17 cellular contexts compared by ENCODE assay signal in the genomic region with DNA sequence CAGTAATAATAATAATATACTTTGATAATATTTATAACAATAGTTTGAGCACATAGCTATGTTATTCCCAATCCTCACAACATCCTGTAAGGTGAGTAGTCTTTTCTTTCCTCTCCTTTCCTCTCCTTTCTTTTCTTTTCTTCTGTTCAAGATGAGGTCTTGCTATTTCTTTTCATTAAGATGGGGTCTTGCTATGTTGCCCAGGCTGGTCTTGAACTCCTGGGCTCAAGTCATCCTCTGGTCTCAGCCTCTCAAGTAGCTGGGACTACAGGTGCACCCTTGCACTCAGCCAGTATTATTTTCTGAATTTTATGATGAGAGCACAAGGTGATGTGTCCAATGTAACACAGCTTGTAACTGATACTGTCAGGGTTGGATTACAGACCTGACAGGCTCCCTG.
"Had no signal": no experiment of that assay in that cellular context is flagged by ENCODE, and none has a peak within 500 bp of the region (broad histone marks: within the 10 kb centered on the region; RNA-seq: fewer than 3 reads in every experiment).

No MANE protein-coding gene starts in this region.

- H3K27ac ChIP-seq: dorsolateral prefrontal cortex, parathyroid adenoma, prostate gland, right lobe of liver, tibial artery, upper lobe of left lung, uterus had no signal

- H3K9me3 Mint-ChIP-seq: nephron progenitor cell; stimulated activated memory B cell treated with anti-CD40 and anti-IgM and Interleukin-4, amounts not matched to agents 10 μg/mL and 1 μg/mL and 100 μg/mL, for 72 hours; stimulated activated naive CD8-positive, alpha-beta T cell treated with anti-CD3 and anti-CD28 coated beads, Interleukin-15, Interleukin-2, amounts not matched to agents 100 ng/mL and 50 ng/mL, for 24 hours had no signal

- H3K27ac Mint-ChIP-seq: naive thymus-derived CD4-positive, alpha-beta T cell; nephron progenitor cell; stimulated activated memory B cell treated with anti-CD40 and anti-IgM and Interleukin-4, amounts not matched to agents 10 μg/mL and 1 μg/mL and 100 μg/mL, for 72 hours; stimulated activated naive CD8-positive, alpha-beta T cell treated with anti-CD3 and anti-CD28 coated beads, Interleukin-15, Interleukin-2, amounts not matched to agents 100 ng/mL and 50 ng/mL, for 24 hours had no signal

- H3K4me3 ChIP-seq: dorsolateral prefrontal cortex, prostate gland, right lobe of liver, tibial artery, upper lobe of left lung, uterus had no signal

- H3K4me1 ChIP-seq: parathyroid adenoma, prostate gland, right lobe of liver, uterus had no signal

- H3K27me3 Mint-ChIP-seq: stimulated activated memory B cell treated with anti-CD40 and anti-IgM and Interleukin-4, amounts not matched to agents 10 μg/mL and 1 μg/mL and 100 μg/mL, for 72 hours had no signal

- DNase-seq: dorsolateral prefrontal cortex; effector CD8-positive, alpha-beta T cell; foreskin melanocyte; head of caudate nucleus; hippocampal formation; left colon; naive thymus-derived CD4-positive, alpha-beta T cell; nephron progenitor cell; right lobe of liver; stimulated activated CD4-positive, alpha-beta T cell treated with anti-CD3 and anti-CD28 coated beads, Interleukin-4, amount 100 ng/mL, for 1 hour; tibial artery; upper lobe of left lung; uterus had no signal

- H3K9me3 ChIP-seq: prostate gland, right lobe of liver, tibial artery, upper lobe of left lung, uterus had no signal

- H3K36me3 ChIP-seq: prostate gland, right lobe of liver, tibial artery, upper lobe of left lung, uterus had no signal

- H3K36me3 Mint-ChIP-seq: naive thymus-derived CD4-positive, alpha-beta T cell; stimulated activated memory B cell treated with anti-CD40 and anti-IgM and Interleukin-4, amounts not matched to agents 10 μg/mL and 1 μg/mL and 100 μg/mL, for 72 hours had no signal

- H3K4me1 Mint-ChIP-seq: naive thymus-derived CD4-positive, alpha-beta T cell; stimulated activated memory B cell treated with anti-CD40 and anti-IgM and Interleukin-4, amounts not matched to agents 10 μg/mL and 1 μg/mL and 100 μg/mL, for 72 hours had no signal

- H3K4me3 Mint-ChIP-seq: naive thymus-derived CD4-positive, alpha-beta T cell; nephron progenitor cell; stimulated activated memory B cell treated with anti-CD40 and anti-IgM and Interleukin-4, amounts not matched to agents 10 μg/mL and 1 μg/mL and 100 μg/mL, for 72 hours; stimulated activated naive CD8-positive, alpha-beta T cell treated with anti-CD3 and anti-CD28 coated beads, Interleukin-15, Interleukin-2, amounts not matched to agents 100 ng/mL and 50 ng/mL, for 24 hours had no signal
